8 cellular contexts compared by ENCODE assay signal in genomic region chr2:42359304-42359749, GRCh38. TPM values are rescaled to one million over a fixed set of nuclear protein-coding genes. Genes with fewer than 3 reads are reported as not detected.
DNase-seq lines count a peak whose midpoint lies in the region; ATAC-seq and TF ChIP-seq lines count a peak whose summit lies in the region.

No MANE protein-coding gene starts in this region.

- H3K9me3 ChIP-seq in ES-I3 (ENCODE audit: control insufficient read depth, insufficient read depth, low read length) (no peaks in the 10 kb centered on the region), duodenal mucosa (ENCODE audit: control insufficient read depth in 1 of 2, low read length in 2 of 2) (no peaks in the 10 kb centered on the region), osteoblast (ENCODE audit: low read depth, low read length) (no peaks in the 10 kb centered on the region)

- no peak overlapping the region for H2AFZ ChIP-seq in osteoblast (ENCODE audit: low read length)

- ATAC-seq in activated CD4-positive, CD25-positive, alpha-beta regulatory T cell treated with anti-CD3 and anti-CD28 coated beads, Interleukin-2, amount 50 U/mL, for 24 hours: no peak
- ATAC-seq in GM19463 (IDR thresholded peaks at IDR 0.05; ENCODE audit: unreplicated experiment) (no peak), HG03045 (IDR thresholded peaks at IDR 0.05; ENCODE audit: unreplicated experiment) (no peak)

- TF ChIP-seq CTCF in NB4 (IDR thresholded peaks at IDR 0.05; ENCODE audit: low read depth, low read length): no peak
- TF ChIP-seq CTCF in osteoblast (IDR thresholded peaks at IDR 0.05; ENCODE audit: extremely low read depth, low read depth, low read length): no peak

- peaks cover 67% of the 10 kb centered on the region for H3K79me2 ChIP-seq in osteoblast (ENCODE audit: insufficient read depth, low read length)

- H3K36me3 ChIP-seq in ES-I3 (ENCODE audit: insufficient read depth, low read length) (no peaks in the 10 kb centered on the region), duodenal mucosa (ENCODE audit: control insufficient read depth in 1 of 2, insufficient read depth in 2 of 2, low read length in 2 of 2) (no peaks in the 10 kb centered on the region), osteoblast (ENCODE audit: insufficient read depth, low read length) (no peaks in the 10 kb centered on the region)

- TF ChIP-seq POLR2A in NB4 (IDR thresholded peaks at IDR 0.05; ENCODE audit: extremely low read depth, insufficient read length): no peak

- peaks cover 38% of the 10 kb centered on the region for H4K20me1 ChIP-seq in osteoblast (ENCODE audit: insufficient read depth, low read length)

- H3K4me3 ChIP-seq in NB4 (ENCODE audit: low read depth, low read length) (peak overlapping the region; percentile 95), duodenal mucosa (ENCODE audit: low read depth in 1 of 2, low read length in 2 of 2) (peak overlapping the region; percentile 86 to 91), osteoblast (ENCODE audit: insufficient read depth, low read length) (peak overlapping the region; percentile 91)

- no peak overlapping the region for H3K27ac ChIP-seq in duodenal mucosa (ENCODE audit: low read depth, low read length)
- peak overlapping the region; percentile 97 for H3K27ac ChIP-seq in osteoblast (ENCODE audit: low read depth, low read length)

- peak; percentile 23 for DNase-seq in NB4 (ENCODE audit: low read depth)
- no peak for DNase-seq in osteoblast (ENCODE audit: insufficient read length, low spot score, missing footprints)
- DNase-seq in retina: no peak

- peak overlapping the region; percentile 97 for H3K4me2 ChIP-seq in osteoblast (ENCODE audit: insufficient read depth, low read length)

- peaks cover 7% of the 10 kb centered on the region; the same call in 1 of the 2 replicates for H3K4me1 ChIP-seq in ES-I3 (ENCODE audit: insufficient read depth, low read length)
- H3K4me1 ChIP-seq in duodenal mucosa (ENCODE audit: control insufficient read depth in 1 of 2, insufficient read depth in 2 of 2, low read length in 2 of 2): peaks cover 22 to 34% of the 10 kb centered on the region in 2 donors
- peaks cover 18% of the 10 kb centered on the region for H3K4me1 ChIP-seq in osteoblast (ENCODE audit: insufficient read depth, low read length)

- H3K9ac ChIP-seq in ES-I3 (ENCODE audit: low read depth, low read length): peak overlapping the region; percentile 87; the same call in 1 of the 2 replicates
- peak overlapping the region; percentile 82 to 91 for H3K9ac ChIP-seq in duodenal mucosa (ENCODE audit: low read depth in 1 of 2, low read length in 2 of 2)

- H3K27me3 ChIP-seq in duodenal mucosa (ENCODE audit: control insufficient read depth in 1 of 2, insufficient read depth in 2 of 2, low read length in 2 of 2) (no peaks in the 10 kb centered on the region), osteoblast (ENCODE audit: insufficient read depth, low read length) (peaks cover 5% of the 10 kb centered on the region)

RNA-seq across cellular contexts. Expression of gene COX7A2L, which starts 1.7 kb away (rescaled TPM):
- 215 and 237 TPM in 2 replicates for total RNA-seq in osteoblast
